ENCODE assay signal across 8 cellular contexts in the genomic region with DNA sequence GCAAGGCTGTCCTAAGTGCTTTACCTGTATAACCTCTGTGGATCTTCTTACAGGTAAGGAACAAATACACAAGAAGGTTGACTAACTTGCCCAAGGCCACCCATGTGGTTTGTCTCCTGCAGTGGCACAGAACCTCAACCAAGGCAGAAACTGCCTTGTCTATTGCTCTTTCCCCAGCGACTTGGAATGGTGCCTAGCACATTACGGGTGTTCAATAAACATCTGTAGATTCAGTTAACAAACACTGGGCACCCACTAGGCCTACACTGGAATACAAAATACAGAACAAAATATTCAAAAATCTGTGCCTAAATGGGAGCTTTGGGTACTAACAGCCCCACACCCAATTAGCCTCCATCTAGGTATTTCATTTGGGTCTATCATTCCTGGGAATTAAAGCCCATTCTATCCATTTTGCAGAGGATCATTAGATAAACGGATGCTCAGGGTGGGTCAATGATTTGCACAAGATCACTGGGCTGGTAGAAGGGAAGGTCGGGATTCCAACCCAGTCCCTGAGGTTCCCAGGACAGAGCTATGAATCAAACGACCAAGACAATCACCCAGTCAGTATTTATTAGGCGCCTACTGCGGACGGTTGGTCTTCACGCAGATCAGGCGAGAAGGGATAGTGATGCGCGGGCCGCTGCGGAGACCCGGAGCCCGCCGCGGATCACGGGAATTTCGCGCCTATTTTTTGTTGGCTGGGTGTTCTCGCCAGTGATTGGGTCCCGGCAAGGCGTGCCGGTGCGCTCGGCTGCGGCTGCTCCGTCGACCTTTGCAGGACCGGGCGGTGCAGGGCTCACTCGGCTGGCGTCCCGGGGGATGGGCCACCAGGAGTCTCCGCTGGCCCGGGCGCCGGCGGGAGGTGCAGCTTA. TPM values are rescaled to one million over a fixed set of nuclear protein-coding genes. Genes with fewer than 3 reads are reported as not detected.
DNase-seq lines count a peak whose midpoint lies in the region; ATAC-seq and TF ChIP-seq lines count a peak whose summit lies in the region.

A gene (plus strand): TSS at position 771 of the 878 bp plus-strand sequence. CDS start 55 bp downstream, at position 826.

- H3K4me3 ChIP-seq in heart left ventricle = peak within 1 kb of the TSS; percentile 60 to 98 (median 87)

- 1 to 3% (median 2%) methylated on average over 28 to 40 of the region's 40 CpGs for WGBS in heart left ventricle, 4 donors

- TF ChIP-seq POLR2A in heart left ventricle (IDR thresholded peaks at IDR 0.05) = no peak

- intact Hi-C loops in heart left ventricle (cut with DNase I) = loop anchor here in 5 of 10 donors (1.0 to 10.0 kb wide), 7 partner anchors 46 to 298 kb away; a partner anchor contains a TSS

- no peaks in the 10 kb centered on the region for H3K27me3 ChIP-seq in heart left ventricle

- peaks cover 3 to 40% (median 33%) of the 10 kb centered on the region in 12 donors for H3K4me1 ChIP-seq in heart left ventricle

- peak in 1 of 12 donors; percentile 12 for TF ChIP-seq CTCF in heart left ventricle (IDR thresholded peaks at IDR 0.05)

- peaks cover 0 to 10% (median 5%) of the 10 kb centered on the region in 9 donors for H3K36me3 ChIP-seq in heart left ventricle

- no peaks in the 10 kb centered on the region for H3K9me3 ChIP-seq in heart left ventricle

- H3K27ac ChIP-seq in heart left ventricle = peak within 1 kb of the TSS; percentile 95 to 100 (median 99)

- peak; percentile 48 for ATAC-seq in GM21447 (IDR thresholded peaks at IDR 0.05; ENCODE audit: unreplicated experiment)
- peak; percentile 51 to 87 (median 76) for ATAC-seq in heart left ventricle

- DNase-seq in DMS53 treated with DMSO at 0.1 percent for 48 hours (lab: John Stamatoyannopoulos, UW; ENCODE audit: unreplicated experiment) = peak; percentile 74
- peak; percentile 71 for DNase-seq in HT-29 (ENCODE audit: low spot score)
- DNase-seq in OCI-M1 (lab: John Stamatoyannopoulos, UW) = peak; percentile 88
- DNase-seq in activated naive CD4-positive, alpha-beta T cell treated with anti-CD3 and anti-CD28 coated beads, Interleukin-2, amount 50 U/mL, for 16 hours = peak; percentile 77
- DNase-seq in heart left ventricle = peak in 2 of 5 donors; percentile 90 to 91
- no peak for DNase-seq in pulmonary artery endothelial cell (ENCODE audit: low read depth, low spot score)
- no peak for DNase-seq in Ammon's horn (ENCODE audit: low spot score)

RNA-seq across cellular contexts. Expression of the gene that starts here (rescaled TPM):
- total RNA-seq in HT-29 (2014; rRNA removed; shearing (Covaris generic)) = 33.6 and 34.5 TPM in 2 replicates
- total RNA-seq in heart left ventricle (10 to 100 TPM; 10.8 to 23.0 (median 15.0) TPM), pulmonary artery endothelial cell (14.6 and 20.1 TPM in 2 replicates)
- 10 to 100 TPM in 1 of 2 donors, 1 to 10 TPM in 1; 6.0 to 14.3 TPM for polyA plus RNA-seq in heart left ventricle

Comparison
In these comparisons a context has a peak if more than half of its experiments do, and no peak if none do; other contexts are left out.
1. DNase-seq: peak in DMS53 treated with DMSO at 0.1 percent for 48 hours (single experiment), HT-29 (single experiment), OCI-M1 (single experiment) and activated naive CD4-positive, alpha-beta T cell treated with anti-CD3 and anti-CD28 coated beads, Interleukin-2, amount 50 U/mL, for 16 hours (single experiment); none in pulmonary artery endothelial cell (single experiment) and Ammon's horn (single experiment).